In the genomic region with DNA sequence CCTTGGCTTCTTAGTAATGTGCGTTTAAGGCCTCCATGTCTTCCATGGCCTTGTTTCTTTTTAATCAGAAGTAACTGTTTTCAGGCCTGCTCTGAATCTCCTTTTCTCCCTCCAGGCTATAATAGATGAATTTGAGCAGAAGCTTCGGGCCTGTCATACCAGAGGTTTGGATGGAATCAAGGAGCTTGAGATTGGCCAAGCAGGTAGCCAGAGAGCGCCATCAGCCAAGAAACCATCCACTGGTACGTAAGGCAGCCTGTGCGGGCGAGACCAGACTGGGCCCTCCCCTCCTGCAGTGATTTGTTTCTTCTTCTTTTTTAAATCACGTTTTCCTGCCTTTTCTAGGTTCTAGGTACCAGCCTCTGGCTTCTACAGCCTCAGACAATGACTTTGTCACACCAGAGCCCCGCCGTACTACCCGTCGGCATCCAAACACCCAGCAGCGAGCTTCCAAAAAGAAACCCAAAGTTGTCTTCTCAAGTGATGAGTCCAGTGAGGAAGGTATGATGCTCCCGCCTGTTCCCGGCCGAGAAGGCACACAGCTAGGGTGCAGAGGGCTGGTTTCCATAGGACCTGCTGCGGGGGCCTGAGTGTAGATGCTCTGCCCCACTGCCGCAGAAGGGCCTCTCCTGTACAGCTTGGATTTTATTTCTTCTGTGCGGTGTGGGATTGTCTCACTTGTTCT, we compare ENCODE assay signal across 16 cellular contexts. TPM values are rescaled to one million over a fixed set of nuclear protein-coding genes. Genes with fewer than 3 reads are reported as not detected.
A peak's percentile ranks its signal among the peaks of the same experiment; 100 is the strongest.
DNase-seq lines count a peak whose midpoint lies in the region; ATAC-seq and TF ChIP-seq lines count a peak whose summit lies in the region.
"Had no signal": no experiment of that assay in that cellular context is flagged by ENCODE, and none has a peak within 500 bp of the region (broad histone marks: within the 10 kb centered on the region; RNA-seq: fewer than 3 reads in every experiment).

No MANE protein-coding gene starts in this region.

- TF ChIP-seq CTCF in Panc1 (IDR thresholded peaks at IDR 0.05), result no peak
- TF ChIP-seq CTCF in chondrocyte (IDR thresholded peaks at IDR 0.05), result no peak

- peak overlapping the region; percentile 77 for H3K27ac Mint-ChIP-seq in activated CD4-positive, alpha-beta T cell treated with anti-CD3 and anti-CD28 coated beads, Interleukin-2, amount 10 ng/mL, durations not matched to agents 24 days and 14 days
- peak overlapping the region; percentile 60 for H3K27ac Mint-ChIP-seq in chondrocyte (ENCODE audit: unreplicated experiment)

- no CpG with 5 or more reads among the region's 18 CpGs for WGBS in trophoblast cell (ENCODE audit: extremely low coverage, insufficient coverage, insufficient read length)

- H3K9me3 ChIP-seq in Panc1 (ENCODE audit: control insufficient read depth, insufficient read depth, low read depth, low read length), result no peaks in the 10 kb centered on the region
- no peaks in the 10 kb centered on the region for H3K9me3 ChIP-seq in trophoblast cell (ENCODE audit: insufficient read depth, low read depth, low read length)
- H3K9me3 ChIP-seq: adrenal gland, gastroesophageal sphincter, SJSA1, transverse colon had no signal

- no peak overlapping the region for H3K9ac ChIP-seq in trophoblast cell (ENCODE audit: low read length)

- H4K12ac ChIP-seq in trophoblast cell (ENCODE audit: low read depth, low read length), result no peak overlapping the region

- H3K18ac ChIP-seq in trophoblast cell (ENCODE audit: low read length), result peak overlapping the region; percentile 40

- no peak overlapping the region for H2AFZ ChIP-seq in trophoblast cell (ENCODE audit: insufficient read depth, low read length, poor library complexity)

- H3K4me1 Mint-ChIP-seq in activated CD4-positive, alpha-beta T cell treated with anti-CD3 and anti-CD28 coated beads, Interleukin-2, amount 10 ng/mL, durations not matched to agents 24 days and 14 days, result peaks cover 21% of the 10 kb centered on the region
- H3K4me1 Mint-ChIP-seq in chondrocyte (ENCODE audit: low read depth), result peaks cover 20% of the 10 kb centered on the region

- H3K4me2 ChIP-seq in trophoblast cell (ENCODE audit: low read length), result no peak overlapping the region

- peaks cover 51% of the 10 kb centered on the region for H3K79me1 ChIP-seq in trophoblast cell (ENCODE audit: low read length)

- H3K4me3 ChIP-seq in Panc1 (ENCODE audit: low read depth in 2 of 2, low read length in 2 of 2) (no peak overlapping the region), trophoblast cell (ENCODE audit: low read depth, low read length) (no peak overlapping the region)
- H3K4me3 ChIP-seq: adrenal gland, gastroesophageal sphincter, GM12878, SJSA1, skin epidermis, transverse colon had no signal

- in situ Hi-C loops in Panc1 (cut with HindIII; ENCODE audit: low pct_unique_long_range_greater_than_20kb, low sequenced_read_pairs), result no loop called here

- H3K27ac ChIP-seq in Panc1 (ENCODE audit: low read length) (peak overlapping the region; percentile 44; the same call in 1 of the 2 replicates), trophoblast cell (ENCODE audit: low read depth, low read length) (peak overlapping the region; percentile 38)
- H3K27ac ChIP-seq: SJSA1, skin epidermis, transverse colon had no signal

- H2BK5ac ChIP-seq in trophoblast cell (ENCODE audit: low read depth, low read length, poor library complexity), result peak overlapping the region; percentile 24

- H3K4me1 ChIP-seq in Panc1 (ENCODE audit: control insufficient read depth, insufficient read depth, low read length) (peaks cover 15% of the 10 kb centered on the region), trophoblast cell (ENCODE audit: control insufficient read depth in 1 of 2, insufficient read depth in 2 of 2, low read length in 2 of 2) (peaks cover 35 to 42% of the 10 kb centered on the region in 2 experiments)

- H3K4ac ChIP-seq in trophoblast cell (ENCODE audit: low read depth, low read length), result peak overlapping the region; percentile 47

- peaks cover 82% of the 10 kb centered on the region for H3K36me3 Mint-ChIP-seq in activated CD4-positive, alpha-beta T cell treated with anti-CD3 and anti-CD28 coated beads, Interleukin-2, amount 10 ng/mL, durations not matched to agents 24 days and 14 days (ENCODE audit: low read depth)
- H3K36me3 Mint-ChIP-seq in chondrocyte (ENCODE audit: low read depth), result peaks cover 22% of the 10 kb centered on the region

- peak overlapping the region; percentile 69 for H2AK5ac ChIP-seq in trophoblast cell (ENCODE audit: low read length)

- ATAC-seq in Panc1 (no peak), GM21723 (IDR thresholded peaks at IDR 0.05; ENCODE audit: unreplicated experiment) (no peak)
- ATAC-seq: gastroesophageal sphincter, GM12878 had no signal

- H3K79me2 ChIP-seq in trophoblast cell (ENCODE audit: control insufficient read depth, insufficient read depth, low read length, poor library complexity), result peaks cover 24% of the 10 kb centered on the region

- H3K14ac ChIP-seq in trophoblast cell (ENCODE audit: low read length), result peak overlapping the region; percentile 12

- H3K9me3 Mint-ChIP-seq in activated CD4-positive, alpha-beta T cell treated with anti-CD3 and anti-CD28 coated beads, Interleukin-2, amount 10 ng/mL, durations not matched to agents 24 days and 14 days, result no peaks in the 10 kb centered on the region
- no peaks in the 10 kb centered on the region for H3K9me3 Mint-ChIP-seq in chondrocyte (ENCODE audit: low read depth)

- no peak overlapping the region for H3K23ac ChIP-seq in trophoblast cell (ENCODE audit: low read length)

- H3K36me3 ChIP-seq in Panc1 (ENCODE audit: control insufficient read depth, insufficient read depth, low read length), result peaks cover 9% of the 10 kb centered on the region
- peaks cover 50 to 56% of the 10 kb centered on the region in 2 experiments for H3K36me3 ChIP-seq in trophoblast cell (ENCODE audit: control insufficient read depth in 1 of 2, insufficient read depth in 2 of 2, low read length in 2 of 2)

- CTCF ChIA-PET in Panc1 (lab: Charles Lee), result interaction anchor here (0.7 kb wide), 1 partner anchor 138 kb away, joined by 6 read pairs; no protein-coding TSS in a partner anchor

- peak overlapping the region; percentile 40 for H2BK120ac ChIP-seq in trophoblast cell (ENCODE audit: insufficient read depth, low read length, poor library complexity)

- intact Hi-C loops in activated CD4-positive, alpha-beta T cell treated with anti-CD3 and anti-CD28 coated beads, Interleukin-2, amount 10 ng/mL, durations not matched to agents 24 days and 14 days (cut with micrococcal nuclease), result no loop called here
- intact Hi-C loops in Panc1 (cut with micrococcal nuclease; ENCODE audit: unreplicated experiment), result no loop called here

- H3K4me3 Mint-ChIP-seq in activated CD4-positive, alpha-beta T cell treated with anti-CD3 and anti-CD28 coated beads, Interleukin-2, amount 10 ng/mL, durations not matched to agents 24 days and 14 days, result peak overlapping the region; percentile 31
- no peak overlapping the region for H3K4me3 Mint-ChIP-seq in chondrocyte (ENCODE audit: unreplicated experiment)

- H2BK12ac ChIP-seq in trophoblast cell (ENCODE audit: low read length), result peak overlapping the region; percentile 74

- BruUV-seq in Panc1 (replicated peaks; lab: Mats Ljungman, UMichigan), result no TSS peak

- H3K27me3 ChIP-seq in Panc1 (ENCODE audit: control insufficient read depth, insufficient read depth, low read length) (no peaks in the 10 kb centered on the region), trophoblast cell (ENCODE audit: insufficient read depth, low read length) (no peaks in the 10 kb centered on the region)
- H3K27me3 ChIP-seq: adrenal gland, gastroesophageal sphincter, SJSA1, transverse colon had no signal

- peak overlapping the region; percentile 48 for H4K91ac ChIP-seq in trophoblast cell (ENCODE audit: low read depth, low read length)

- POLR2A ChIA-PET in Panc1 (lab: Charles Lee), result no interaction called here

- no peak for DNase-seq in activated CD4-positive, alpha-beta T cell treated with anti-CD3 and anti-CD28 coated beads, Interleukin-2, amount 10 ng/mL, durations not matched to agents 24 days and 14 days
- no peak for DNase-seq in activated CD4-positive, alpha-beta T cell treated with anti-CD3 and anti-CD28 coated beads for 1 hour
- DNase-seq in Panc1 (ENCODE audit: low read depth, low spot score) (no peak), chondrocyte (ENCODE audit: low spot score) (no peak), trophoblast cell (peak; percentile 69 to 73), NCI-H526 treated with DMSO at 0.1 percent for 48 hours (lab: John Stamatoyannopoulos, UW) (no peak), RKO (ENCODE audit: low spot score) (no peak)
- DNase-seq: adrenal gland, NCI-H1436, NCI-H524 treated with DMSO at 0.1 percent for 48 hours, transverse colon had no signal

- H3K27me3 Mint-ChIP-seq in activated CD4-positive, alpha-beta T cell treated with anti-CD3 and anti-CD28 coated beads, Interleukin-2, amount 10 ng/mL, durations not matched to agents 24 days and 14 days, result no peaks in the 10 kb centered on the region
- H3K27me3 Mint-ChIP-seq in chondrocyte (ENCODE audit: low read depth), result no peaks in the 10 kb centered on the region

- H4K8ac ChIP-seq in trophoblast cell (ENCODE audit: low read depth, low read length), result peak overlapping the region; percentile 7

RNA-seq across cellular contexts. Expression of a gene that starts 3.6 kb away (rescaled TPM):
- 4,585 and 4,599 TPM in 2 replicates for total RNA-seq in activated CD4-positive, alpha-beta T cell treated with anti-CD3 and anti-CD28 coated beads, Interleukin-2, amount 10 ng/mL, durations not matched to agents 24 days and 14 days
- total RNA-seq in Panc1 (2021; ENCODE audit: unreplicated experiment), result 2,912 TPM
- 4,959 TPM for polyA plus RNA-seq in Panc1 (2012; ENCODE audit: insufficient read length)
- 2,133 to 3,148 TPM (median 3,067 TPM) in 3 replicates for total RNA-seq in chondrocyte
- polyA plus RNA-seq in trophoblast cell (2013), result 5,061 and 5,152 TPM in 2 replicates

RNA-seq across cellular contexts. Expression of a gene that starts 25.1 kb away (rescaled TPM):
- 16.0 and 16.9 TPM in 2 replicates for total RNA-seq in activated CD4-positive, alpha-beta T cell treated with anti-CD3 and anti-CD28 coated beads, Interleukin-2, amount 10 ng/mL, durations not matched to agents 24 days and 14 days
- 0.36 TPM for total RNA-seq in Panc1 (2021; ENCODE audit: unreplicated experiment)
- 0.13 TPM for polyA plus RNA-seq in Panc1 (2012; ENCODE audit: insufficient read length)
- total RNA-seq in chondrocyte, result 29.0 to 29.5 TPM (median 29.2 TPM) in 3 replicates
- polyA plus RNA-seq in trophoblast cell (2013), result 5.1 and 5.3 TPM in 2 replicates

RNA-seq across cellular contexts. Expression of a gene that starts 36.8 kb away (rescaled TPM):
- 104 and 106 TPM in 2 replicates for total RNA-seq in activated CD4-positive, alpha-beta T cell treated with anti-CD3 and anti-CD28 coated beads, Interleukin-2, amount 10 ng/mL, durations not matched to agents 24 days and 14 days
- total RNA-seq in Panc1 (2021; ENCODE audit: unreplicated experiment) (80.3 TPM), chondrocyte (23.0 to 27.7 TPM (median 25.0 TPM) in 3 replicates)
- polyA plus RNA-seq in Panc1 (2012; ENCODE audit: insufficient read length), result 44.0 TPM
- polyA plus RNA-seq in trophoblast cell (2013), result 39.3 and 41.7 TPM in 2 replicates

RNA-seq across cellular contexts. Expression of a gene that starts 37.4 kb away (rescaled TPM):
- total RNA-seq in activated CD4-positive, alpha-beta T cell treated with anti-CD3 and anti-CD28 coated beads, Interleukin-2, amount 10 ng/mL, durations not matched to agents 24 days and 14 days, result 192 and 193 TPM in 2 replicates
- total RNA-seq in Panc1 (2021; ENCODE audit: unreplicated experiment), result 90.3 TPM
- polyA plus RNA-seq in Panc1 (2012; ENCODE audit: insufficient read length), result 61.6 TPM
- 27.1 to 39.3 TPM (median 32.5 TPM) in 3 replicates for total RNA-seq in chondrocyte
- polyA plus RNA-seq in trophoblast cell (2013), result 47.1 and 49.3 TPM in 2 replicates

RNA-seq across cellular contexts. Expression of a gene that starts 37.7 kb away (rescaled TPM):
- total RNA-seq in activated CD4-positive, alpha-beta T cell treated with anti-CD3 and anti-CD28 coated beads, Interleukin-2, amount 10 ng/mL, durations not matched to agents 24 days and 14 days, result 277 and 280 TPM in 2 replicates
- 194 TPM for total RNA-seq in Panc1 (2021; ENCODE audit: unreplicated experiment)
- polyA plus RNA-seq in Panc1 (2012; ENCODE audit: insufficient read length), result 85.5 TPM
- total RNA-seq in chondrocyte, result 169 to 201 TPM (median 170 TPM) in 3 replicates
- 534 and 575 TPM in 2 replicates for polyA plus RNA-seq in trophoblast cell (2013)

Comparison
In these comparisons a context has a peak if more than half of its experiments do, and no peak if none do; other contexts are left out.
1. DNase-seq: peak in trophoblast cell (2 of 2); none in activated CD4-positive, alpha-beta T cell treated with anti-CD3 and anti-CD28 coated beads, Interleukin-2, amount 10 ng/mL, durations not matched to agents 24 days and 14 days (single experiment), activated CD4-positive, alpha-beta T cell treated with anti-CD3 and anti-CD28 coated beads for 1 hour (single experiment), Panc1 (single experiment), chondrocyte (single experiment), NCI-H526 treated with DMSO at 0.1 percent for 48 hours (single experiment) and RKO (single experiment).
2. RNA of a gene that starts 25.1 kb away (total RNA-seq): 29.0 to 29.5 TPM in chondrocyte and 16.0 to 16.9 TPM in activated CD4-positive, alpha-beta T cell treated with anti-CD3 and anti-CD28 coated beads, Interleukin-2, amount 10 ng/mL, durations not matched to agents 24 days and 14 days; 0.36 TPM in Panc1 (single experiment); every median in the first group is over 10 times any median in the second.